Comparison of ENCODE assay signal across 1 cellular context in genomic region chr6:99424761-99425646, GRCh38.
TF ChIP-seq lines count a peak whose summit lies in the region.

A gene with protein sequence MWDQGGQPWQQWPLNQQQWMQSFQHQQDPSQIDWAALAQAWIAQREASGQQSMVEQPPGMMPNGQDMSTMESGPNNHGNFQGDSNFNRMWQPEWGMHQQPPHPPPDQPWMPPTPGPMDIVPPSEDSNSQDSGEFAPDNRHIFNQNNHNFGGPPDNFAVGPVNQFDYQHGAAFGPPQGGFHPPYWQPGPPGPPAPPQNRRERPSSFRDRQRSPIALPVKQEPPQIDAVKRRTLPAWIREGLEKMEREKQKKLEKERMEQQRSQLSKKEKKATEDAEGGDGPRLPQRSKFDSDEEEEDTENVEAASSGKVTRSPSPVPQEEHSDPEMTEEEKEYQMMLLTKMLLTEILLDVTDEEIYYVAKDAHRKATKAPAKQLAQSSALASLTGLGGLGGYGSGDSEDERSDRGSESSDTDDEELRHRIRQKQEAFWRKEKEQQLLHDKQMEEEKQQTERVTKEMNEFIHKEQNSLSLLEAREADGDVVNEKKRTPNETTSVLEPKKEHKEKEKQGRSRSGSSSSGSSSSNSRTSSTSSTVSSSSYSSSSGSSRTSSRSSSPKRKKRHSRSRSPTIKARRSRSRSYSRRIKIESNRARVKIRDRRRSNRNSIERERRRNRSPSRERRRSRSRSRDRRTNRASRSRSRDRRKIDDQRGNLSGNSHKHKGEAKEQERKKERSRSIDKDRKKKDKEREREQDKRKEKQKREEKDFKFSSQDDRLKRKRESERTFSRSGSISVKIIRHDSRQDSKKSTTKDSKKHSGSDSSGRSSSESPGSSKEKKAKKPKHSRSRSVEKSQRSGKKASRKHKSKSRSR (minus strand): TSS chr6:99425308. CDS start chr6:99414659, 10,649 bp downstream.

TF ChIP-seq in GM12878, 131 proteins besides CTCF, POLR2A, EP300 and RAD21 (continued from another document and continues in another):
- TF ChIP-seq BCLAF1 (IDR thresholded peaks at IDR 0.05): no peak
- TF ChIP-seq, protein P1, sequence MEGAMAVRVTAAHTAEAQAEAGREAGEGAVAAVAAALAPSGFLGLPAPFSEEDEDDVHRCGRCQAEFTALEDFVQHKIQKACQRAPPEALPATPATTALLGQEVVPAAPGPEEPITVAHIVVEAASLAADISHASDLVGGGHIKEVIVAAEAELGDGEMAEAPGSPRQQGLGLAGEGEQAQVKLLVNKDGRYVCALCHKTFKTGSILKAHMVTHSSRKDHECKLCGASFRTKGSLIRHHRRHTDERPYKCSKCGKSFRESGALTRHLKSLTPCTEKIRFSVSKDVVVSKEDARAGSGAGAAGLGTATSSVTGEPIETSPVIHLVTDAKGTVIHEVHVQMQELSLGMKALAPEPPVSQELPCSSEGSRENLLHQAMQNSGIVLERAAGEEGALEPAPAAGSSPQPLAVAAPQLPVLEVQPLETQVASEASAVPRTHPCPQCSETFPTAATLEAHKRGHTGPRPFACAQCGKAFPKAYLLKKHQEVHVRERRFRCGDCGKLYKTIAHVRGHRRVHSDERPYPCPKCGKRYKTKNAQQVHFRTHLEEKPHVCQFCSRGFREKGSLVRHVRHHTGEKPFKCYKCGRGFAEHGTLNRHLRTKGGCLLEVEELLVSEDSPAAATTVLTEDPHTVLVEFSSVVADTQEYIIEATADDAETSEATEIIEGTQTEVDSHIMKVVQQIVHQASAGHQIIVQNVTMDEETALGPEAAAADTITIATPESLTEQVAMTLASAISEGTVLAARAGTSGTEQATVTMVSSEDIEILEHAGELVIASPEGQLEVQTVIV (IDR thresholded peaks at IDR 0.05; ENCODE audit: borderline replicate concordance, partially characterized antibody): no peak
- peak; percentile 72 for TF ChIP-seq ATF7 (IDR thresholded peaks at IDR 0.05; ENCODE audit: low read depth)
- TF ChIP-seq SIN3A (IDR thresholded peaks at IDR 0.05; ENCODE audit: low read depth, low read length): no peak
- TF ChIP-seq SUPT20H (IDR thresholded peaks at IDR 0.05; ENCODE audit: borderline replicate concordance, control insufficient read depth, low read depth, low read length): no peak
- TF ChIP-seq BCL3 (IDR thresholded peaks at IDR 0.05; ENCODE audit: borderline replicate concordance, insufficient read depth, low read depth, low read length, poor library complexity, severe bottlenecking): no peak
- peak; percentile 70; the same call in 1 of the 2 replicates for TF ChIP-seq DPF2 (IDR thresholded peaks at IDR 0.05)
- TF ChIP-seq ZNF384 (IDR thresholded peaks at IDR 0.05; ENCODE audit: borderline replicate concordance, low read depth, low read length): no peak
- no peak for TF ChIP-seq PAX5 (IDR thresholded peaks at IDR 0.05; ENCODE audit: borderline replicate concordance, low read depth, low read length)
- TF ChIP-seq KAT2A (conservative IDR thresholded peaks at IDR 0.05; ENCODE audit: control insufficient read depth, low read depth, low read length): no peak
- TF ChIP-seq SREBF2 (IDR thresholded peaks at IDR 0.05; ENCODE audit: low read length): peak; percentile 72
- TF ChIP-seq YY1 (IDR thresholded peaks at IDR 0.05; ENCODE audit: low read depth, low read length): peak; percentile 99
- TF ChIP-seq PML (IDR thresholded peaks at IDR 0.05; ENCODE audit: low read length): peak; percentile 98
- TF ChIP-seq IRF4 (IDR thresholded peaks at IDR 0.05; ENCODE audit: low read depth, low read length): 0 out of 2 replicates have a peak, but pooled peaks have one; percentile 6
- TF ChIP-seq SIX5 (IDR thresholded peaks at IDR 0.05; ENCODE audit: low read depth, low read length, severe bottlenecking): peak; percentile 82
- TF ChIP-seq NR2F1 (conservative IDR thresholded peaks at IDR 0.05): peak; percentile 59; the same call in 1 of the 2 replicates
- no peak for TF ChIP-seq ZNF622 (IDR thresholded peaks at IDR 0.05)
- no peak; the same call in 1 of the 2 replicates for TF ChIP-seq TBL1XR1 (IDR thresholded peaks at IDR 0.05; ENCODE audit: low read depth, low read length)
- TF ChIP-seq TCF12 (IDR thresholded peaks at IDR 0.05; ENCODE audit: low read depth, low read length): 0 out of 2 replicates have a peak, but pooled peaks have one; percentile 27
- TF ChIP-seq, protein P2, sequence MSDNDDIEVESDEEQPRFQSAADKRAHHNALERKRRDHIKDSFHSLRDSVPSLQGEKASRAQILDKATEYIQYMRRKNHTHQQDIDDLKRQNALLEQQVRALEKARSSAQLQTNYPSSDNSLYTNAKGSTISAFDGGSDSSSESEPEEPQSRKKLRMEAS (IDR thresholded peaks at IDR 0.05; ENCODE audit: low read depth, low read length): peak; percentile 82; the same call in 1 of the 2 replicates
- TF ChIP-seq NFYA (IDR thresholded peaks at IDR 0.05; ENCODE audit: borderline replicate concordance, low read depth, low read length): no peak
- TF ChIP-seq SMARCA5 (IDR thresholded peaks at IDR 0.05): peak; percentile 32; the same call in 1 of the 2 replicates
- TF ChIP-seq KDM1A (IDR thresholded peaks at IDR 0.05; ENCODE audit: borderline replicate concordance): no peak
- TF ChIP-seq USF2 (IDR thresholded peaks at IDR 0.05; ENCODE audit: borderline replicate concordance, low read depth, low read length): peak; percentile 80
- TF ChIP-seq HDAC2 (IDR thresholded peaks at IDR 0.05): no peak
- TF ChIP-seq FOXK2 (IDR thresholded peaks at IDR 0.05): no peak; the same call in 1 of the 2 replicates
- no peak for TF ChIP-seq ZBTB33 (IDR thresholded peaks at IDR 0.05)
- TF ChIP-seq NFXL1 (IDR thresholded peaks at IDR 0.05; ENCODE audit: borderline replicate concordance): no peak
- TF ChIP-seq RELA (IDR thresholded peaks at IDR 0.05; ENCODE audit: borderline replicate concordance, partially characterized antibody): peak; percentile 40
- peak; percentile 91 for TF ChIP-seq RELB (IDR thresholded peaks at IDR 0.05; ENCODE audit: low read depth)
- no peak for TF ChIP-seq FOXM1 (IDR thresholded peaks at IDR 0.05; ENCODE audit: low read depth, low read length)
- TF ChIP-seq TCF3 (IDR thresholded peaks at IDR 0.05; ENCODE audit: borderline replicate concordance, insufficient read depth, low read depth, low read length): no peak
- no peak for TF ChIP-seq SRF (IDR thresholded peaks at IDR 0.05; ENCODE audit: low read depth in 2 of 2, low read length in 2 of 2)
- TF ChIP-seq JUND (IDR thresholded peaks at IDR 0.05; ENCODE audit: low read depth, low read length): no peak
- peak; percentile 89; the same call in 1 of the 2 replicates for TF ChIP-seq POLR2AphosphoS2 (IDR thresholded peaks at IDR 0.05; ENCODE audit: low read depth, low read length)
- TF ChIP-seq RCOR1 (conservative IDR thresholded peaks at IDR 0.05; ENCODE audit: low read depth, low read length): no peak
- TF ChIP-seq BCL11A (IDR thresholded peaks at IDR 0.05; ENCODE audit: low read depth, low read length): no peak
- TF ChIP-seq, protein P3, sequence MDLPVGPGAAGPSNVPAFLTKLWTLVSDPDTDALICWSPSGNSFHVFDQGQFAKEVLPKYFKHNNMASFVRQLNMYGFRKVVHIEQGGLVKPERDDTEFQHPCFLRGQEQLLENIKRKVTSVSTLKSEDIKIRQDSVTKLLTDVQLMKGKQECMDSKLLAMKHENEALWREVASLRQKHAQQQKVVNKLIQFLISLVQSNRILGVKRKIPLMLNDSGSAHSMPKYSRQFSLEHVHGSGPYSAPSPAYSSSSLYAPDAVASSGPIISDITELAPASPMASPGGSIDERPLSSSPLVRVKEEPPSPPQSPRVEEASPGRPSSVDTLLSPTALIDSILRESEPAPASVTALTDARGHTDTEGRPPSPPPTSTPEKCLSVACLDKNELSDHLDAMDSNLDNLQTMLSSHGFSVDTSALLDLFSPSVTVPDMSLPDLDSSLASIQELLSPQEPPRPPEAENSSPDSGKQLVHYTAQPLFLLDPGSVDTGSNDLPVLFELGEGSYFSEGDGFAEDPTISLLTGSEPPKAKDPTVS (IDR thresholded peaks at IDR 0.05; ENCODE audit: low read depth, low read length): no peak
- TF ChIP-seq RFX5 (IDR thresholded peaks at IDR 0.05; ENCODE audit: low read depth, low read length): no peak
- TF ChIP-seq STAT3 (IDR thresholded peaks at IDR 0.05; ENCODE audit: low read depth, low read length): no peak
- no peak for TF ChIP-seq MTA3 (IDR thresholded peaks at IDR 0.05; ENCODE audit: borderline replicate concordance, low read length)
- peak; percentile 82 for TF ChIP-seq BACH1 (IDR thresholded peaks at IDR 0.05; ENCODE audit: borderline replicate concordance)
- TF ChIP-seq GATAD2B (conservative IDR thresholded peaks at IDR 0.05; ENCODE audit: low read depth): no peak
- TF ChIP-seq SMAD1 (IDR thresholded peaks at IDR 0.05; ENCODE audit: low read depth, partially characterized antibody): peak; percentile 57
- TF ChIP-seq JUNB (IDR thresholded peaks at IDR 0.05): no peak
